1 cellular context compared by ENCODE assay signal in genomic region chr9:128100581-128100980, GRCh38.
TF ChIP-seq lines count a peak whose summit lies in the region.

No MANE protein-coding gene starts in this region.

TF ChIP-seq in endothelial cell of umbilical vein, 7 proteins besides CTCF, POLR2A, EP300 and RAD21:
- TF ChIP-seq EZH2 (IDR thresholded peaks at IDR 0.05; ENCODE audit: borderline replicate concordance, low read depth, low read length, severe bottlenecking) (no peak), GATA2 (IDR thresholded peaks at IDR 0.05; ENCODE audit: insufficient read depth, insufficient read length, low read depth, low read length) (no peak), MYC (IDR thresholded peaks at IDR 0.05; ENCODE audit: low read depth, low read length) (no peak), JUN (IDR thresholded peaks at IDR 0.05; ENCODE audit: borderline replicate concordance, insufficient read depth, insufficient read length, low read depth) (no peak), POLR2AphosphoS5 (IDR thresholded peaks at IDR 0.05; ENCODE audit: insufficient read depth, low read depth, low read length) (no peak), FOS (IDR thresholded peaks at IDR 0.05; ENCODE audit: borderline replicate concordance, insufficient read depth, low read length) (no peak), MAX (IDR thresholded peaks at IDR 0.05; ENCODE audit: insufficient read depth, insufficient read length) (no peak)
